In the genomic region with DNA sequence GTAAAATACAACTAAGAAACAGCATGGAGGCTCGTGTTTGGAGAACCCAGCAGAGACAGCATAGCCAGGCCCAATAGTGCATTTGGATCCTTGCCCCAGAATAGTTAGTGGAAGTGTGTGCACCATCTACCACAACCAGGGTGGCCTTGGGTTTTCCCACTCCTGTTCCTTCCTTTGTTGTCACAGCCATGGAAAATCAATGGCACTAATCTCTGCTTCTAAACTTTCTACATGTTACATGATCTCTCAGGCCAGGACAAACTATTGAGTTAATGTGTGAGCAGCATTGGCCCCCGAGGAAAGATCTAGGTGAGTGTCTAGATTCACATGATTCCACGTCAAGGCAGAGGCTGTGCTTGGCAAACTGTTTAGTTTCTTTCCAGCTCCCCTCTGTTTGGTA, we compare ENCODE assay signal across 21 cellular contexts. TPM values are rescaled to one million over a fixed set of nuclear protein-coding genes. Genes with fewer than 3 reads are reported as not detected.
"Had no signal": no experiment of that assay in that cellular context is flagged by ENCODE, and none has a peak within 500 bp of the region (broad histone marks: within the 10 kb centered on the region; RNA-seq: fewer than 3 reads in every experiment).

No MANE protein-coding gene starts in this region.

- H3K36me3 ChIP-seq: MG63, SJSA1 had no signal

- DNase-seq: IMR-90, KG1, MG63, NCI-H1092, NCI-H1105 treated with DMSO at 0.1 percent for 48 hours, NCI-H1417 treated with DMSO at 0.1 percent for 48 hours, NCI-H146, NCI-H1694 treated with DMSO at 0.1 percent for 48 hours, NCI-H1930, NCI-H2081, NCI-H2107, NCI-H2227 treated with DMSO at 0.1 percent for 48 hours, NCI-H526 treated with DMSO at 0.1 percent for 48 hours, NCI-H748 treated with DMSO at 0.1 percent for 48 hours, Right ventricle myocardium superior, SIG-M5 had no signal

- FAIRE-seq: RCC 7860 had no signal

- H3K4me3 ChIP-seq: MG63, SJSA1, SK-N-MC had no signal

- H3K4me1 ChIP-seq: SJSA1 had no signal

- H3K27me3 ChIP-seq: MG63, SJSA1 had no signal

- H3K9me3 ChIP-seq: MG63, SJSA1 had no signal

- H3K27ac ChIP-seq: SJSA1, SK-N-MC had no signal

RNA-seq across cellular contexts. Expression of a gene that starts 2.0 kb away (rescaled TPM):
- total RNA-seq: HT-29, IMR-90, NCI-H460, Right ventricle myocardium superior, SJSA1 had no signal
- polyA plus RNA-seq: IMR-90 had no signal

RNA-seq across cellular contexts. Expression of a gene that starts 51.0 kb away (rescaled TPM):
- total RNA-seq: HT-29, IMR-90, NCI-H460, SJSA1 had no signal
- polyA plus RNA-seq: IMR-90 had no signal

RNA-seq across cellular contexts. Expression of a gene that starts 53.2 kb away (rescaled TPM):
- total RNA-seq: IMR-90, Right ventricle myocardium superior had no signal
- polyA plus RNA-seq: IMR-90 had no signal
